Comparison of ENCODE assay signal across 1 cellular context in genomic region chr10:99732033-99732912, GRCh38.
A peak's percentile ranks its signal among the peaks of the same experiment; 100 is the strongest.
TF ChIP-seq lines count a peak whose summit lies in the region.

Gene COX15, minus strand, starts transcription at chr10:99732127. Its CDS starts 78 bp downstream, at chr10:99732049.
Gene CUTC, plus strand, starts transcription at chr10:99732234. Its CDS starts 115 bp downstream, at chr10:99732349.

TF ChIP-seq in HepG2, 621 proteins besides CTCF, POLR2A, EP300 and RAD21 (continued from another document and continues in another):
- TF ChIP-seq, protein P1, sequence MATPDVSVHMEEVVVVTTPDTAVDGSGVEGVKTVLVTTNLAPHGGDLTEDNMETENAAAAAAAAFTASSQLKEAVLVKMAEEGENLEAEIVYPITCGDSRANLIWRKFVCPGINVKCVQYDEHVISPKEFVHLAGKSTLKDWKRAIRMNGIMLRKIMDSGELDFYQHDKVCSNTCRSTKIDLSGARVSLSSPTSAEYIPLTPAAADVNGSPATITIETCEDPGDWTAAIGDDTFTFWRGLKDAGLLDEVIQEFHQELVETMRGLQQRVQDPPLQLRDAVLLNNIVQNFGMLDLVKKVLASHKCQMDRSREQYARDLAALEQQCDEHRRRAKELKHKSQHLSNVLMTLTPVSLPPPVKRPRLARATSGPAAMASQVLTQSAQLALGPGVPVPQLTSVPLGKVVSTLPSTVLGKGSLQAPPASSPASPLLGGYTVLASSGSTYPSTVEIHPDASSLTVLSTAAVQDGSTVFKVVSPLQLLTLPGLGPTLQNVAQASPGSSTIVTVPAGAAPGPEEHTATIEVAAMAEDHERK (CRISPR knock-in tag; IDR thresholded peaks at IDR 0.05; ENCODE audit: low read depth): 0 out of 2 replicates have a peak, but pooled peaks have one; percentile 25
- TF ChIP-seq, protein P2, sequence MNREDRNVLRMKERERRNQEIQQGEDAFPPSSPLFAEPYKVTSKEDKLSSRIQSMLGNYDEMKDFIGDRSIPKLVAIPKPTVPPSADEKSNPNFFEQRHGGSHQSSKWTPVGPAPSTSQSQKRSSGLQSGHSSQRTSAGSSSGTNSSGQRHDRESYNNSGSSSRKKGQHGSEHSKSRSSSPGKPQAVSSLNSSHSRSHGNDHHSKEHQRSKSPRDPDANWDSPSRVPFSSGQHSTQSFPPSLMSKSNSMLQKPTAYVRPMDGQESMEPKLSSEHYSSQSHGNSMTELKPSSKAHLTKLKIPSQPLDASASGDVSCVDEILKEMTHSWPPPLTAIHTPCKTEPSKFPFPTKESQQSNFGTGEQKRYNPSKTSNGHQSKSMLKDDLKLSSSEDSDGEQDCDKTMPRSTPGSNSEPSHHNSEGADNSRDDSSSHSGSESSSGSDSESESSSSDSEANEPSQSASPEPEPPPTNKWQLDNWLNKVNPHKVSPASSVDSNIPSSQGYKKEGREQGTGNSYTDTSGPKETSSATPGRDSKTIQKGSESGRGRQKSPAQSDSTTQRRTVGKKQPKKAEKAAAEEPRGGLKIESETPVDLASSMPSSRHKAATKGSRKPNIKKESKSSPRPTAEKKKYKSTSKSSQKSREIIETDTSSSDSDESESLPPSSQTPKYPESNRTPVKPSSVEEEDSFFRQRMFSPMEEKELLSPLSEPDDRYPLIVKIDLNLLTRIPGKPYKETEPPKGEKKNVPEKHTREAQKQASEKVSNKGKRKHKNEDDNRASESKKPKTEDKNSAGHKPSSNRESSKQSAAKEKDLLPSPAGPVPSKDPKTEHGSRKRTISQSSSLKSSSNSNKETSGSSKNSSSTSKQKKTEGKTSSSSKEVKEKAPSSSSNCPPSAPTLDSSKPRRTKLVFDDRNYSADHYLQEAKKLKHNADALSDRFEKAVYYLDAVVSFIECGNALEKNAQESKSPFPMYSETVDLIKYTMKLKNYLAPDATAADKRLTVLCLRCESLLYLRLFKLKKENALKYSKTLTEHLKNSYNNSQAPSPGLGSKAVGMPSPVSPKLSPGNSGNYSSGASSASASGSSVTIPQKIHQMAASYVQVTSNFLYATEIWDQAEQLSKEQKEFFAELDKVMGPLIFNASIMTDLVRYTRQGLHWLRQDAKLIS (CRISPR knock-in tag; IDR thresholded peaks at IDR 0.05): 0 out of 2 replicates have a peak, but pooled peaks have one; percentile 39
- TF ChIP-seq, protein P3, sequence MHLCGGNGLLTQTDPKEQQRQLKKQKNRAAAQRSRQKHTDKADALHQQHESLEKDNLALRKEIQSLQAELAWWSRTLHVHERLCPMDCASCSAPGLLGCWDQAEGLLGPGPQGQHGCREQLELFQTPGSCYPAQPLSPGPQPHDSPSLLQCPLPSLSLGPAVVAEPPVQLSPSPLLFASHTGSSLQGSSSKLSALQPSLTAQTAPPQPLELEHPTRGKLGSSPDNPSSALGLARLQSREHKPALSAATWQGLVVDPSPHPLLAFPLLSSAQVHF (CRISPR knock-in tag; IDR thresholded peaks at IDR 0.05): 0 out of 2 replicates have a peak, but pooled peaks have one; percentile 58
- TF ChIP-seq SRSF4 (IDR thresholded peaks at IDR 0.05; ENCODE audit: low read depth, low read length, poor library complexity, severe bottlenecking) (no peak), ZNF24 (IDR thresholded peaks at IDR 0.05) (peak; percentile 32; the same call in 1 of the 2 replicates), MYNN (CRISPR knock-in tag; IDR thresholded peaks at IDR 0.05; ENCODE audit: low read depth) (no peak; the same call in 1 of the 2 replicates), ZBTB21 (CRISPR knock-in tag; IDR thresholded peaks at IDR 0.05) (no peak; the same call in 1 of the 2 replicates), ZNF770 (CRISPR knock-in tag; IDR thresholded peaks at IDR 0.05) (peak; percentile 9; the same call in 1 of the 2 replicates), MEF2D (CRISPR knock-in tag; IDR thresholded peaks at IDR 0.05) (peak; percentile 28; the same call in 1 of the 2 replicates), ZNF790 (CRISPR knock-in tag; IDR thresholded peaks at IDR 0.05; ENCODE audit: borderline replicate concordance) (peak; percentile 91), XRCC5 (optimal IDR thresholded peaks at IDR 0.05; ENCODE audit: low read length) (peak; percentile 72), ZNF777 (CRISPR knock-in tag; IDR thresholded peaks at IDR 0.05) (peak; percentile 29; the same call in 1 of the 2 replicates), PRDM15 (CRISPR knock-in tag; IDR thresholded peaks at IDR 0.05) (no peak), SRY (CRISPR knock-in tag; IDR thresholded peaks at IDR 0.05) (no peak), ZNF329 (CRISPR knock-in tag; IDR thresholded peaks at IDR 0.05; ENCODE audit: low read depth) (peak; percentile 79; the same call in 1 of the 2 replicates), SMAD9 (CRISPR knock-in tag; IDR thresholded peaks at IDR 0.05) (no peak), IKZF4 (CRISPR knock-in tag; IDR thresholded peaks at IDR 0.05; ENCODE audit: borderline replicate concordance, low read depth, not compliant biosample characterization) (peak; percentile 53), MATR3 (CRISPR knock-in tag; IDR thresholded peaks at IDR 0.05) (no peak), SOX6 (IDR thresholded peaks at IDR 0.05) (no peak), SOX6 (CRISPR knock-in tag; IDR thresholded peaks at IDR 0.05) (peak; percentile 61; the same call in 1 of the 2 replicates), TMF1 (CRISPR knock-in tag; IDR thresholded peaks at IDR 0.05; ENCODE audit: low read depth) (peak; percentile 79), TEAD2 (CRISPR knock-in tag; IDR thresholded peaks at IDR 0.05) (no peak; the same call in 1 of the 2 replicates), NFATC3 (CRISPR knock-in tag; IDR thresholded peaks at IDR 0.05) (0 out of 2 replicates have a peak, but pooled peaks have one; percentile 51), FOXM1 (CRISPR knock-in tag; IDR thresholded peaks at IDR 0.05) (no peak), SOX13 (IDR thresholded peaks at IDR 0.05) (no peak), SOX13 (CRISPR knock-in tag; conservative IDR thresholded peaks at IDR 0.05 in 1 of 2, IDR thresholded peaks at IDR 0.05 in 1 of 2) (peak in 1 of 2 experiments; percentile 50; a peak in 1 of 4 replicates), ZSCAN12 (CRISPR knock-in tag; IDR thresholded peaks at IDR 0.05) (no peak; the same call in 1 of the 2 replicates), ZNF563 (CRISPR knock-in tag; IDR thresholded peaks at IDR 0.05) (peak; percentile 90), ZNF724P (CRISPR knock-in tag; IDR thresholded peaks at IDR 0.05; ENCODE audit: borderline replicate concordance) (no peak), RFXANK (CRISPR knock-in tag; IDR thresholded peaks at IDR 0.05) (no peak), ZNF761 (CRISPR knock-in tag; conservative IDR thresholded peaks at IDR 0.05) (no peak), CBFB (CRISPR knock-in tag; IDR thresholded peaks at IDR 0.05) (0 out of 2 replicates have a peak, but pooled peaks have one; percentile 16)
- TF ChIP-seq, protein P4, sequence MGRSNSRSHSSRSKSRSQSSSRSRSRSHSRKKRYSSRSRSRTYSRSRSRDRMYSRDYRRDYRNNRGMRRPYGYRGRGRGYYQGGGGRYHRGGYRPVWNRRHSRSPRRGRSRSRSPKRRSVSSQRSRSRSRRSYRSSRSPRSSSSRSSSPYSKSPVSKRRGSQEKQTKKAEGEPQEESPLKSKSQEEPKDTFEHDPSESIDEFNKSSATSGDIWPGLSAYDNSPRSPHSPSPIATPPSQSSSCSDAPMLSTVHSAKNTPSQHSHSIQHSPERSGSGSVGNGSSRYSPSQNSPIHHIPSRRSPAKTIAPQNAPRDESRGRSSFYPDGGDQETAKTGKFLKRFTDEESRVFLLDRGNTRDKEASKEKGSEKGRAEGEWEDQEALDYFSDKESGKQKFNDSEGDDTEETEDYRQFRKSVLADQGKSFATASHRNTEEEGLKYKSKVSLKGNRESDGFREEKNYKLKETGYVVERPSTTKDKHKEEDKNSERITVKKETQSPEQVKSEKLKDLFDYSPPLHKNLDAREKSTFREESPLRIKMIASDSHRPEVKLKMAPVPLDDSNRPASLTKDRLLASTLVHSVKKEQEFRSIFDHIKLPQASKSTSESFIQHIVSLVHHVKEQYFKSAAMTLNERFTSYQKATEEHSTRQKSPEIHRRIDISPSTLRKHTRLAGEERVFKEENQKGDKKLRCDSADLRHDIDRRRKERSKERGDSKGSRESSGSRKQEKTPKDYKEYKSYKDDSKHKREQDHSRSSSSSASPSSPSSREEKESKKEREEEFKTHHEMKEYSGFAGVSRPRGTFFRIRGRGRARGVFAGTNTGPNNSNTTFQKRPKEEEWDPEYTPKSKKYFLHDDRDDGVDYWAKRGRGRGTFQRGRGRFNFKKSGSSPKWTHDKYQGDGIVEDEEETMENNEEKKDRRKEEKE (IDR thresholded peaks at IDR 0.05): no peak
- TF ChIP-seq, protein P5, sequence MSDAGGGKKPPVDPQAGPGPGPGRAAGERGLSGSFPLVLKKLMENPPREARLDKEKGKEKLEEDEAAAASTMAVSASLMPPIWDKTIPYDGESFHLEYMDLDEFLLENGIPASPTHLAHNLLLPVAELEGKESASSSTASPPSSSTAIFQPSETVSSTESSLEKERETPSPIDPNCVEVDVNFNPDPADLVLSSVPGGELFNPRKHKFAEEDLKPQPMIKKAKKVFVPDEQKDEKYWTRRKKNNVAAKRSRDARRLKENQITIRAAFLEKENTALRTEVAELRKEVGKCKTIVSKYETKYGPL (CRISPR knock-in tag; IDR thresholded peaks at IDR 0.05): 0 out of 2 replicates have a peak, but pooled peaks have one; percentile 39
- TF ChIP-seq, protein P6, sequence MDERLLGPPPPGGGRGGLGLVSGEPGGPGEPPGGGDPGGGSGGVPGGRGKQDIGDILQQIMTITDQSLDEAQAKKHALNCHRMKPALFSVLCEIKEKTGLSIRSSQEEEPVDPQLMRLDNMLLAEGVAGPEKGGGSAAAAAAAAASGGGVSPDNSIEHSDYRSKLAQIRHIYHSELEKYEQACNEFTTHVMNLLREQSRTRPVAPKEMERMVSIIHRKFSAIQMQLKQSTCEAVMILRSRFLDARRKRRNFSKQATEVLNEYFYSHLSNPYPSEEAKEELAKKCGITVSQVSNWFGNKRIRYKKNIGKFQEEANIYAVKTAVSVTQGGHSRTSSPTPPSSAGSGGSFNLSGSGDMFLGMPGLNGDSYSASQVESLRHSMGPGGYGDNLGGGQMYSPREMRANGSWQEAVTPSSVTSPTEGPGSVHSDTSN (CRISPR knock-in tag; IDR thresholded peaks at IDR 0.05): no peak
- TF ChIP-seq, protein P7, sequence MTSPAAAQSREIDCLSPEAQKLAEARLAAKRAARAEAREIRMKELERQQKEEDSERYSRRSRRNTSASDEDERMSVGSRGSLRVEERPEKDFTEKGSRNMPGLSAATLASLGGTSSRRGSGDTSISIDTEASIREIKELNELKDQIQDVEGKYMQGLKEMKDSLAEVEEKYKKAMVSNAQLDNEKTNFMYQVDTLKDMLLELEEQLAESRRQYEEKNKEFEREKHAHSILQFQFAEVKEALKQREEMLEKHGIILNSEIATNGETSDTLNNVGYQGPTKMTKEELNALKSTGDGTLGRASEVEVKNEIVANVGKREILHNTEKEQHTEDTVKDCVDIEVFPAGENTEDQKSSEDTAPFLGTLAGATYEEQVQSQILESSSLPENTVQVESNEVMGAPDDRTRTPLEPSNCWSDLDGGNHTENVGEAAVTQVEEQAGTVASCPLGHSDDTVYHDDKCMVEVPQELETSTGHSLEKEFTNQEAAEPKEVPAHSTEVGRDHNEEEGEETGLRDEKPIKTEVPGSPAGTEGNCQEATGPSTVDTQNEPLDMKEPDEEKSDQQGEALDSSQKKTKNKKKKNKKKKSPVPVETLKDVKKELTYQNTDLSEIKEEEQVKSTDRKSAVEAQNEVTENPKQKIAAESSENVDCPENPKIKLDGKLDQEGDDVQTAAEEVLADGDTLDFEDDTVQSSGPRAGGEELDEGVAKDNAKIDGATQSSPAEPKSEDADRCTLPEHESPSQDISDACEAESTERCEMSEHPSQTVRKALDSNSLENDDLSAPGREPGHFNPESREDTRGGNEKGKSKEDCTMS (CRISPR knock-in tag; conservative IDR thresholded peaks at IDR 0.05): 0 out of 2 replicates have a peak, but pooled peaks have one; percentile 35
- TF ChIP-seq, protein P8, sequence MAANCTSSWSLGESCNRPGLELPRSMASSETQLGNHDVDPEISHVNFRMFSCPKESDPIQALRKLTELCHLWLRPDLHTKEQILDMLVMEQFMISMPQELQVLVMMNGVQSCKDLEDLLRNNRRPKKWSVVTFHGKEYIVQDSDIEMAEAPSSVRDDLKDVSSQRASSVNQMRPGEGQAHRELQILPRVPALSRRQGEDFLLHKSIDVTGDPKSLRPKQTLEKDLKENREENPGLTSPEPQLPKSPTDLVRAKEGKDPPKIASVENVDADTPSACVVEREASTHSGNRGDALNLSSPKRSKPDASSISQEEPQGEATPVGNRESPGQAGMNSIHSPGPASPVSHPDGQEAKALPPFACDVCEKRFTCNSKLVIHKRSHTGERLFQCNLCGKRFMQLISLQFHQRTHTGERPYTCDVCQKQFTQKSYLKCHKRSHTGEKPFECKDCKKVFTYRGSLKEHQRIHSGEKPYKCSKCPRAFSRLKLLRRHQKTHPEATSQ (CRISPR knock-in tag; IDR thresholded peaks at IDR 0.05; ENCODE audit: borderline replicate concordance): peak; percentile 75
